ENCODE assay signal across 22 cellular contexts in the genomic region with DNA sequence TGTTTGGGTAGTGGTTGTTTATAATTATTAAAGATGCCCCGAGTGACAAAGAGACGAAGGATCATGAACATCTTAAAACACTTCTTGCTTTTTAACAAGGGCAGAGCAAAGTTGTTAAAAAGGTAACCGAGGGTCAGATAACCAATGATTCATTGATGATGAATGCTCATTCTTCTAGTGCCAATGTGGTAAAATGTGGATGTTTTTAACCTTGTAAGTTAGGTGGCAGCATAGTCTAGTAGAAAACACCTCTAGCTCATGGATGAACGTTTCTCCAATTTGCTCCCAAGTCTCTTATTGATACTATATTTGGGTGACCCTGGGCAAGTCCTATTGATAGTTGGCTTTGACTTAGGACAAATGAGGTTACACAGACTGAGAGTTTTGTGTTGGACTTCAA.
DNase-seq lines count a peak whose midpoint lies in the region; ATAC-seq and TF ChIP-seq lines count a peak whose summit lies in the region.
"Had no signal": no experiment of that assay in that cellular context is flagged by ENCODE, and none has a peak within 500 bp of the region (broad histone marks: within the 10 kb centered on the region; RNA-seq: fewer than 3 reads in every experiment).

No MANE protein-coding gene starts in this region.

- no peak for ATAC-seq in DND-41 (ENCODE audit: insufficient read depth, low read depth)
- peak; percentile 20 for ATAC-seq in foreskin keratinocyte
- ATAC-seq in GM18861 (IDR thresholded peaks at IDR 0.05; ENCODE audit: unreplicated experiment): no peak
- ATAC-seq in HG03039 (IDR thresholded peaks at IDR 0.05; ENCODE audit: unreplicated experiment): no peak
- ATAC-seq in HG03354 (IDR thresholded peaks at IDR 0.05; ENCODE audit: poor library complexity, severe bottlenecking, unreplicated experiment): no peak
- ATAC-seq: activated CD4-positive, CD25-positive, alpha-beta regulatory T cell treated with anti-CD3 and anti-CD28 coated beads, Interleukin-2, amount 50 U/mL, for 24 hours; left colon; right lobe of liver; stimulated activated naive CD8-positive, alpha-beta T cell treated with anti-CD3 and anti-CD28 coated beads, Interleukin-15, Interleukin-2, amounts not matched to agents 100 U/mL and 50 U/mL, for 24 hours; T-helper 17 cell had no signal

- WGBS in SK-N-SH (ENCODE audit: low lambda C conversion rate): 58% methylated on average over 4 of the region's 4 CpGs

- no peaks in the 10 kb centered on the region for H3K36me3 ChIP-seq in DND-41 (ENCODE audit: insufficient read depth, low read length)
- peaks cover 0 to 7% of the 10 kb centered on the region in 2 experiments for H3K36me3 ChIP-seq in SK-N-SH (replicated peaks in 1 of 2; ENCODE audit: control insufficient read depth in 1 of 2, insufficient read depth in 2 of 2, low read length in 1 of 2)
- H3K36me3 ChIP-seq: right lobe of liver had no signal

- no peaks in the 10 kb centered on the region for H3K9me2 ChIP-seq in SK-N-SH

- H3K9me3 ChIP-seq in DND-41 (ENCODE audit: insufficient read depth, low read length, severe bottlenecking) (no peaks in the 10 kb centered on the region), SK-N-SH (no peaks in the 10 kb centered on the region)
- H3K9me3 ChIP-seq: right lobe of liver had no signal

- H3K9ac ChIP-seq in DND-41 (ENCODE audit: low read depth, low read length) (no peak overlapping the region), SK-N-SH (no peak overlapping the region)

- no peak overlapping the region for H3K4me2 ChIP-seq in DND-41 (ENCODE audit: insufficient read depth, low read length)
- no peak overlapping the region for H3K4me2 ChIP-seq in SK-N-SH

- TF ChIP-seq CTCF in DND-41 (IDR thresholded peaks at IDR 0.05; ENCODE audit: borderline replicate concordance, extremely low read depth, low read length, poor library complexity, severe bottlenecking) (peak; percentile 27), SK-N-SH (IDR thresholded peaks at IDR 0.05) (peak; percentile 24; the same call in 1 of the 2 replicates), foreskin keratinocyte (conservative IDR thresholded peaks at IDR 0.05) (peak; percentile 54), endothelial cell (IDR thresholded peaks at IDR 0.05; ENCODE audit: unreplicated experiment) (no peak)

- POLR2A ChIA-PET in SK-N-SH (lab: Yijun Ruan, JAX): interaction anchor here (0.6 kb wide), 1 partner anchor 160 kb away, joined by 4 read pairs; no protein-coding TSS in a partner anchor

- TF ChIP-seq EP300 in SK-N-SH (IDR thresholded peaks at IDR 0.05; ENCODE audit: borderline replicate concordance in 1 of 2, low read depth in 1 of 2, low read length in 1 of 2): no peak

- H2AFZ ChIP-seq in DND-41 (ENCODE audit: low read depth, low read length): no peak overlapping the region
- H2AFZ ChIP-seq in SK-N-SH (ENCODE audit: low read depth): no peak overlapping the region

- peaks cover 5% of the 10 kb centered on the region for H3K27me3 Mint-ChIP-seq in endothelial cell (ENCODE audit: unreplicated experiment)

- CTCF ChIA-PET in SK-N-SH (lab: Yijun Ruan, JAX): no interaction called here

- no peaks in the 10 kb centered on the region for H3K4me1 ChIP-seq in DND-41 (ENCODE audit: insufficient read depth, low read length)
- peaks cover 0 to 30% of the 10 kb centered on the region in 2 experiments; a peak in 2 of 4 replicates for H3K4me1 ChIP-seq in SK-N-SH (ENCODE audit: control insufficient read depth in 1 of 2, insufficient read depth in 2 of 2, low read depth in 1 of 2, low read length in 1 of 2)
- H3K4me1 ChIP-seq in foreskin keratinocyte: no peaks in the 10 kb centered on the region
- H3K4me1 ChIP-seq: right lobe of liver had no signal

- no peak overlapping the region for H3K27ac ChIP-seq in DND-41 (ENCODE audit: low read length)
- no peak overlapping the region for H3K27ac ChIP-seq in SK-N-SH (ENCODE audit: low read depth in 2 of 2, low read length in 1 of 2)
- H3K27ac ChIP-seq in foreskin keratinocyte: no peak overlapping the region
- H3K27ac ChIP-seq: right lobe of liver had no signal

- TF ChIP-seq RAD21 in SK-N-SH (IDR thresholded peaks at IDR 0.05; ENCODE audit: low read length): peak; percentile 48

- no peak overlapping the region for H3K4me3 Mint-ChIP-seq in endothelial cell (ENCODE audit: unreplicated experiment)
- H3K4me3 Mint-ChIP-seq: endodermal cell, T-helper 17 cell had no signal

- no peaks in the 10 kb centered on the region for H3K36me3 Mint-ChIP-seq in endothelial cell (ENCODE audit: low read depth, unreplicated experiment)

- H3K4me1 Mint-ChIP-seq in endothelial cell (ENCODE audit: unreplicated experiment): peaks cover 5% of the 10 kb centered on the region
- H3K4me1 Mint-ChIP-seq: T-helper 17 cell had no signal

- no peaks in the 10 kb centered on the region for H3F3A ChIP-seq in SK-N-SH (replicated peaks; ENCODE audit: insufficient read depth)

- H3K79me2 ChIP-seq in DND-41 (ENCODE audit: insufficient read depth, low read length) (no peaks in the 10 kb centered on the region), SK-N-SH (ENCODE audit: insufficient read depth) (no peaks in the 10 kb centered on the region)

- H3K27me3 ChIP-seq in DND-41 (ENCODE audit: insufficient read depth, low read length, poor library complexity) (no peaks in the 10 kb centered on the region), SK-N-SH (ENCODE audit: insufficient read depth) (no peaks in the 10 kb centered on the region), foreskin keratinocyte (no peaks in the 10 kb centered on the region)
- H3K27me3 ChIP-seq: right lobe of liver had no signal

- H3K27ac Mint-ChIP-seq in endothelial cell (ENCODE audit: unreplicated experiment): no peak overlapping the region
- H3K27ac Mint-ChIP-seq: endodermal cell, T-helper 17 cell had no signal

- H3K4me3 ChIP-seq in DND-41 (ENCODE audit: low read depth in 1 of 2, low read length in 2 of 2) (no peak overlapping the region), SK-N-SH (ENCODE audit: low read depth in 2 of 2, low read length in 1 of 2) (no peak overlapping the region)
- H3K4me3 ChIP-seq: right lobe of liver had no signal

- no peaks in the 10 kb centered on the region for H3K9me3 Mint-ChIP-seq in endothelial cell (ENCODE audit: unreplicated experiment)
- H3K9me3 Mint-ChIP-seq: endodermal cell had no signal

- no peaks in the 10 kb centered on the region for H4K20me1 ChIP-seq in DND-41 (ENCODE audit: insufficient read depth, low read length)
- no peaks in the 10 kb centered on the region; the same call in 1 of the 2 replicates for H4K20me1 ChIP-seq in SK-N-SH (ENCODE audit: insufficient read depth)

- DNase-seq in DND-41 (no peak), HT1080 (ENCODE audit: low read depth) (peak; percentile 37), SK-N-SH (no peak), foreskin keratinocyte (peak in 1 of 2 donors; percentile 52), endothelial cell (ENCODE audit: low spot score) (no peak)
- DNase-seq: activated effector memory CD4-positive, alpha-beta T cell treated with anti-CD3 and anti-CD28 coated beads, Interleukin-2, amount 50 U/mL, for 16 hours; amniotic stem cell; C1 segment of cervical spinal cord; DMS53; endodermal cell; HCEC 1CT; left colon; NCI-H1930; nucleus accumbens; right lobe of liver; Right ventricle myocardium superior; stimulated activated naive CD8-positive, alpha-beta T cell treated with anti-CD3 and anti-CD28 coated beads, Interleukin-15, Interleukin-2, amounts not matched to agents 100 U/mL and 50 U/mL, for 24 hours; T-helper 17 cell had no signal

TF ChIP-seq in SK-N-SH, 30 proteins besides CTCF, POLR2A, EP300 and RAD21 (continues in another document):
- TF ChIP-seq ELF1 (IDR thresholded peaks at IDR 0.05): no peak
- TF ChIP-seq CHD2 (IDR thresholded peaks at IDR 0.05; ENCODE audit: low read length, partially characterized antibody): no peak
- peak; percentile 33; the same call in 1 of the 2 replicates for TF ChIP-seq JUND (IDR thresholded peaks at IDR 0.05)
- no peak for TF ChIP-seq MXI1 (IDR thresholded peaks at IDR 0.05; ENCODE audit: low read depth, low read length)
- TF ChIP-seq POLR2AphosphoS5 (IDR thresholded peaks at IDR 0.05; ENCODE audit: low read depth, low read length): no peak; the same call in 1 of the 2 replicates
- TF ChIP-seq, protein P1, sequence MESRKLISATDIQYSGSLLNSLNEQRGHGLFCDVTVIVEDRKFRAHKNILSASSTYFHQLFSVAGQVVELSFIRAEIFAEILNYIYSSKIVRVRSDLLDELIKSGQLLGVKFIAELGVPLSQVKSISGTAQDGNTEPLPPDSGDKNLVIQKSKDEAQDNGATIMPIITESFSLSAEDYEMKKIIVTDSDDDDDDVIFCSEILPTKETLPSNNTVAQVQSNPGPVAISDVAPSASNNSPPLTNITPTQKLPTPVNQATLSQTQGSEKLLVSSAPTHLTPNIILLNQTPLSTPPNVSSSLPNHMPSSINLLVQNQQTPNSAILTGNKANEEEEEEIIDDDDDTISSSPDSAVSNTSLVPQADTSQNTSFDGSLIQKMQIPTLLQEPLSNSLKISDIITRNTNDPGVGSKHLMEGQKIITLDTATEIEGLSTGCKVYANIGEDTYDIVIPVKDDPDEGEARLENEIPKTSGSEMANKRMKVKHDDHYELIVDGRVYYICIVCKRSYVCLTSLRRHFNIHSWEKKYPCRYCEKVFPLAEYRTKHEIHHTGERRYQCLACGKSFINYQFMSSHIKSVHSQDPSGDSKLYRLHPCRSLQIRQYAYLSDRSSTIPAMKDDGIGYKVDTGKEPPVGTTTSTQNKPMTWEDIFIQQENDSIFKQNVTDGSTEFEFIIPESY (IDR thresholded peaks at IDR 0.05; ENCODE audit: borderline replicate concordance, low read depth): no peak
- no peak for TF ChIP-seq SIN3A (IDR thresholded peaks at IDR 0.05; ENCODE audit: borderline replicate concordance, low read depth, low read length)
- TF ChIP-seq TCF12 (IDR thresholded peaks at IDR 0.05): no peak
- TF ChIP-seq, protein P2, sequence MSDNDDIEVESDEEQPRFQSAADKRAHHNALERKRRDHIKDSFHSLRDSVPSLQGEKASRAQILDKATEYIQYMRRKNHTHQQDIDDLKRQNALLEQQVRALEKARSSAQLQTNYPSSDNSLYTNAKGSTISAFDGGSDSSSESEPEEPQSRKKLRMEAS (IDR thresholded peaks at IDR 0.05; ENCODE audit: low read depth): no peak
- TF ChIP-seq, protein P3, sequence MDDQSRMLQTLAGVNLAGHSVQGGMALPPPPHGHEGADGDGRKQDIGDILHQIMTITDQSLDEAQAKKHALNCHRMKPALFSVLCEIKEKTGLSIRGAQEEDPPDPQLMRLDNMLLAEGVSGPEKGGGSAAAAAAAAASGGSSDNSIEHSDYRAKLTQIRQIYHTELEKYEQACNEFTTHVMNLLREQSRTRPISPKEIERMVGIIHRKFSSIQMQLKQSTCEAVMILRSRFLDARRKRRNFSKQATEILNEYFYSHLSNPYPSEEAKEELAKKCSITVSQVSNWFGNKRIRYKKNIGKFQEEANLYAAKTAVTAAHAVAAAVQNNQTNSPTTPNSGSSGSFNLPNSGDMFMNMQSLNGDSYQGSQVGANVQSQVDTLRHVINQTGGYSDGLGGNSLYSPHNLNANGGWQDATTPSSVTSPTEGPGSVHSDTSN (IDR thresholded peaks at IDR 0.05): no peak
- TF ChIP-seq RCOR1 (IDR thresholded peaks at IDR 0.05; ENCODE audit: low read length): no peak
- TF ChIP-seq GABPA (IDR thresholded peaks at IDR 0.05; ENCODE audit: low read depth): no peak
